In the genomic region with DNA sequence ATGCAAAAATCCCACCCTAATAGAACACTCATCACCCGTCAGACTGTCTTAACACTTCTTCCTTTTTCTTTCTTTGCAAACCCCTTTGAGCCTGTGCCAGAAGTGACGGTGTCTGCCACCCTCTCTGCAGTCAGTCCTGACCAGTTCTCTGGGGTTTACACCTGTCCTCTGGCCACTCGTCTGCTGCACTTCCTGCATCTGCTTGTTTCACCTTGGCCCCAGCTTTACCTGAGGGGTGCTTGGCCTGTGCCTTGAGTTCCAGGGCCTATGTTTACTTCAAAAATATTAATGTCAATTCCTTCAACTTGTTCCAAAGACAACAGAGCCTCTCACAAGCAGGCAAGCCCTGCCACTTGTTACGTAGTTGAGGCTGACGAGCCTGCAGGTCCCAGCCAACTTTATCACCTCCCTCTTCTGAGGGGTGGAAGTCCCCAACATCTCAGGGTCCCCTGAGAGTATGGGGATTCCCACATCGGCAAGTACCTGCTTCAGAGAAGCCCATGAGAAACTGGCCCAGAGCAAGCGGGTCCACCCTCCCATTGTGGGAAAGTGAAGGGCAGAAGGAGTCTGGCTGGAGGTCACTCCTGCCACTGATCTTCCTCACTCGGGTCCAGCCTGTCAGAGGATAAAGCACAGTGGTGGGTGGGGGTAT, we compare ENCODE assay signal across 1 cellular context.
TF ChIP-seq lines count a peak whose summit lies in the region.

No MANE protein-coding gene starts in this region.

TF ChIP-seq in SK-N-SH, 30 proteins besides CTCF, POLR2A, EP300 and RAD21 (continued from another document):
- TF ChIP-seq, protein P1, sequence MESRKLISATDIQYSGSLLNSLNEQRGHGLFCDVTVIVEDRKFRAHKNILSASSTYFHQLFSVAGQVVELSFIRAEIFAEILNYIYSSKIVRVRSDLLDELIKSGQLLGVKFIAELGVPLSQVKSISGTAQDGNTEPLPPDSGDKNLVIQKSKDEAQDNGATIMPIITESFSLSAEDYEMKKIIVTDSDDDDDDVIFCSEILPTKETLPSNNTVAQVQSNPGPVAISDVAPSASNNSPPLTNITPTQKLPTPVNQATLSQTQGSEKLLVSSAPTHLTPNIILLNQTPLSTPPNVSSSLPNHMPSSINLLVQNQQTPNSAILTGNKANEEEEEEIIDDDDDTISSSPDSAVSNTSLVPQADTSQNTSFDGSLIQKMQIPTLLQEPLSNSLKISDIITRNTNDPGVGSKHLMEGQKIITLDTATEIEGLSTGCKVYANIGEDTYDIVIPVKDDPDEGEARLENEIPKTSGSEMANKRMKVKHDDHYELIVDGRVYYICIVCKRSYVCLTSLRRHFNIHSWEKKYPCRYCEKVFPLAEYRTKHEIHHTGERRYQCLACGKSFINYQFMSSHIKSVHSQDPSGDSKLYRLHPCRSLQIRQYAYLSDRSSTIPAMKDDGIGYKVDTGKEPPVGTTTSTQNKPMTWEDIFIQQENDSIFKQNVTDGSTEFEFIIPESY (IDR thresholded peaks at IDR 0.05; ENCODE audit: borderline replicate concordance, low read depth): no peak
- TF ChIP-seq FOSL2 (IDR thresholded peaks at IDR 0.05; ENCODE audit: borderline replicate concordance, low read depth) (no peak), EZH2phosphoT487 (IDR thresholded peaks at IDR 0.05; ENCODE audit: borderline replicate concordance, low read depth) (no peak), REST (IDR thresholded peaks at IDR 0.05; ENCODE audit: low read depth, low read length) (no peak), TEAD4 (IDR thresholded peaks at IDR 0.05; ENCODE audit: borderline replicate concordance, insufficient read depth) (no peak), SIN3A (IDR thresholded peaks at IDR 0.05; ENCODE audit: borderline replicate concordance, low read depth, low read length) (no peak), ELF1 (IDR thresholded peaks at IDR 0.05) (no peak), FOXJ3 (CRISPR knock-in tag; IDR thresholded peaks at IDR 0.05) (no peak), JUND (IDR thresholded peaks at IDR 0.05) (no peak)
